Comparison of ENCODE assay signal across 23 cellular contexts in genomic region chr2:133952896-133953295, GRCh38.
"Had no signal": no experiment of that assay in that cellular context is flagged by ENCODE, and none has a peak within 500 bp of the region (broad histone marks: within the 10 kb centered on the region; RNA-seq: fewer than 3 reads in every experiment).

No MANE protein-coding gene starts in this region.

- H3K4me1 ChIP-seq: gastrocnemius medialis, prostate gland, upper lobe of left lung had no signal

- DNase-seq: activated CD4-positive, alpha-beta T cell treated with anti-CD3 and anti-CD28 coated beads for 36 hours; activated CD4-positive, alpha-beta T cell treated with anti-CD3 and anti-CD28 coated beads, Interleukin-2, amount 50 U/mL, for 4 hours; activated CD8-positive, alpha-beta memory T cell treated with anti-CD3 and anti-CD28 coated beads for 24 hours; activated CD8-positive, alpha-beta memory T cell treated with anti-CD3 and anti-CD28 coated beads, Interleukin-2, amount 50 U/mL, for 4 hours; activated naive CD4-positive, alpha-beta T cell; activated T-cell treated with anti-CD3 and anti-CD28 coated beads, Interleukin-2, amount 50 U/mL, for 24 hours; adrenal gland; central memory CD4-positive, alpha-beta T cell; effector memory CD8-positive, alpha-beta T cell; gastrocnemius medialis; heart left ventricle; left ventricle myocardium superior; mammary epithelial cell; midbrain; ovary; stimulated activated CD4-positive, alpha-beta T cell treated with anti-CD3 and anti-CD28 coated beads, Interleukin-4, amount 100 ng/mL, for 24 hours; stimulated activated naive CD8-positive, alpha-beta T cell treated with anti-CD3 and anti-CD28 coated beads, Interleukin-15, Interleukin-2, amounts not matched to agents 100 U/mL and 50 U/mL, for 24 hours; T-helper 9 cell had no signal

- H3K36me3 ChIP-seq: adrenal gland, gastrocnemius medialis, heart left ventricle, ovary, prostate gland, upper lobe of left lung had no signal

- H3K27me3 ChIP-seq: adrenal gland, gastrocnemius medialis, heart left ventricle, ovary, upper lobe of left lung had no signal

- ATAC-seq: activated CD4-positive, alpha-beta T cell treated with anti-CD3 and anti-CD28 coated beads for 36 hours; effector memory CD8-positive, alpha-beta T cell; esophagus mucosa; gastrocnemius medialis; heart left ventricle; left ventricle myocardium superior; natural killer cell treated with Interleukin-12 subunit alpha and Interleukin-12 subunit beta and Interleukin-15 and Interleukin-18, amount 100 ng/mL, for 72 hours; stimulated activated naive CD8-positive, alpha-beta T cell treated with anti-CD3 and anti-CD28 coated beads, Interleukin-15, Interleukin-2, amounts not matched to agents 100 U/mL and 50 U/mL, for 24 hours; WTC11 had no signal

- H3K4me3 ChIP-seq: adrenal gland, gastrocnemius medialis, heart left ventricle, ovary, prostate gland, upper lobe of left lung had no signal

- H3K27ac ChIP-seq: adrenal gland, gastrocnemius medialis, ovary, prostate gland, upper lobe of left lung had no signal

- H3K9me3 ChIP-seq: adrenal gland, gastrocnemius medialis, heart left ventricle, ovary, prostate gland, upper lobe of left lung had no signal
